8 cellular contexts compared by ENCODE assay signal in genomic region chr6:85756982-85757381, GRCh38.
DNase-seq lines count a peak whose midpoint lies in the region; ATAC-seq, FAIRE-seq and TF ChIP-seq lines count a peak whose summit lies in the region.

No MANE protein-coding gene starts in this region.

- ATAC-seq in Right ventricle myocardium inferior: no peak
- no peak for ATAC-seq in HG02763 (IDR thresholded peaks at IDR 0.05; ENCODE audit: unreplicated experiment)

- H3K36me3 ChIP-seq in left ventricle myocardium inferior: no peaks in the 10 kb centered on the region

- H3K27ac ChIP-seq in left ventricle myocardium inferior (replicated peaks): no peak overlapping the region

- TF ChIP-seq CTCF in left ventricle myocardium inferior (IDR thresholded peaks at IDR 0.05; ENCODE audit: borderline replicate concordance) (peak; percentile 56), fibroblast of villous mesenchyme (IDR thresholded peaks at IDR 0.05; ENCODE audit: insufficient read depth, low read depth, low read length) (peak; percentile 48)

- FAIRE-seq in urothelium cell line (lab: Jason Lieb, UNC): no peak

- no peaks in the 10 kb centered on the region for H3K9me3 ChIP-seq in left ventricle myocardium inferior (replicated peaks)

- intact Hi-C loops in left ventricle myocardium inferior (cut with micrococcal nuclease) (no loop called here), Right ventricle myocardium inferior (cut with DNase I) (loop anchor here (10.0 kb wide), 1 partner anchor 1098 kb away; no protein-coding TSS in a partner anchor)

- no peaks in the 10 kb centered on the region for H3K4me1 ChIP-seq in left ventricle myocardium inferior

- DNase-seq in left ventricle myocardium inferior (no peak), Right ventricle myocardium inferior (ENCODE audit: missing footprints) (no peak), RPMI8226 (peak; percentile 5), fibroblast of villous mesenchyme (ENCODE audit: low read depth) (peak; percentile 39), urothelium cell line (ENCODE audit: low spot score) (peak; percentile 8), NCI-H2227 (lab: John Stamatoyannopoulos, UW; ENCODE audit: unreplicated experiment) (no peak)
- no peak for DNase-seq in activated CD4-positive, CD25-positive, alpha-beta regulatory T cell (lab: John Stamatoyannopoulos, UW)

- no peaks in the 10 kb centered on the region for H3K27me3 ChIP-seq in left ventricle myocardium inferior (ENCODE audit: low read depth)

- H3K4me3 ChIP-seq in left ventricle myocardium inferior (no peak overlapping the region), fibroblast of villous mesenchyme (ENCODE audit: low read depth, low read length) (no peak overlapping the region)

Comparison
In these comparisons a context has a peak if more than half of its experiments do, and no peak if none do; other contexts are left out.
1. DNase-seq: peak in RPMI8226 (single experiment), fibroblast of villous mesenchyme (single experiment) and urothelium cell line (single experiment); none in left ventricle myocardium inferior (single experiment), Right ventricle myocardium inferior (single experiment), NCI-H2227 (single experiment) and activated CD4-positive, CD25-positive, alpha-beta regulatory T cell (0 of 4).